In genomic region chr1:8348777-8349472, GRCh38 we compare ENCODE assay signal across 8 cellular contexts. TPM values are rescaled to one million over a fixed set of nuclear protein-coding genes. Genes with fewer than 3 reads are reported as not detected.
DNase-seq lines count a peak whose midpoint lies in the region; ATAC-seq and TF ChIP-seq lines count a peak whose summit lies in the region.

No MANE protein-coding gene starts in this region.

- TF ChIP-seq CTCF in CD14-positive monocyte (IDR thresholded peaks at IDR 0.05) (peak; percentile 88), OCI-LY3 (IDR thresholded peaks at IDR 0.05; ENCODE audit: low read depth, low read length) (peak; percentile 66), fibroblast of lung (conservative IDR thresholded peaks at IDR 0.05 in 1 of 2, IDR thresholded peaks at IDR 0.05 in 1 of 2; ENCODE audit: low read depth in 1 of 2, low read length in 2 of 2) (peak; percentile 61 to 71), osteoblast (IDR thresholded peaks at IDR 0.05; ENCODE audit: extremely low read depth, low read depth, low read length) (peak; percentile 76), tibial artery (IDR thresholded peaks at IDR 0.05) (peak; percentile 90 to 91)

- H3K4me1 ChIP-seq in OCI-LY3 (ENCODE audit: low read length) = no peaks in the 10 kb centered on the region
- peaks cover 10% of the 10 kb centered on the region for H3K4me1 ChIP-seq in fibroblast of lung (ENCODE audit: control insufficient read depth, extremely low read depth, insufficient read depth, low read length)
- H3K4me1 ChIP-seq in osteoblast (ENCODE audit: insufficient read depth, low read length) = peaks cover 2% of the 10 kb centered on the region
- H3K4me1 ChIP-seq in tibial artery = peaks cover 0 to 38% (median 21%) of the 10 kb centered on the region in 4 donors

- H3K79me2 ChIP-seq in OCI-LY3 (ENCODE audit: low read length) = no peaks in the 10 kb centered on the region
- H3K79me2 ChIP-seq in fibroblast of lung (ENCODE audit: control insufficient read depth, insufficient read depth, low read length) = no peaks in the 10 kb centered on the region
- H3K79me2 ChIP-seq in osteoblast (ENCODE audit: insufficient read depth, low read length) = no peaks in the 10 kb centered on the region

- no peaks in the 10 kb centered on the region for H3K9me3 Mint-ChIP-seq in CD14-positive monocyte

- H3K27ac ChIP-seq in OCI-LY3 (ENCODE audit: low read length) (no peak overlapping the region), fibroblast of lung (ENCODE audit: insufficient read depth, low read length) (no peak overlapping the region), osteoblast (ENCODE audit: low read depth, low read length) (no peak overlapping the region), tibial artery (peak overlapping the region in 1 of 2 donors; percentile 15)

- peak overlapping the region in 2 of 7 donors; percentile 5 to 64 for H3K27ac Mint-ChIP-seq in CD14-positive monocyte

- peak; percentile 63 for DNase-seq in CD14-positive monocyte (ENCODE audit: low spot score)
- DNase-seq in activated T-cell treated with anti-CD3 and anti-CD28 coated beads for 4 hours = peak; percentile 57
- peak; percentile 47 to 71 for DNase-seq in fibroblast of lung (ENCODE audit: low read depth in 2 of 2)
- peak; percentile 95 for DNase-seq in osteoblast (ENCODE audit: insufficient read length, low spot score, missing footprints)
- peak; percentile 67 to 85 for DNase-seq in tibial artery

- H3K4me3 Mint-ChIP-seq in CD14-positive monocyte = no peak overlapping the region

- ATAC-seq in HG02981 (IDR thresholded peaks at IDR 0.05; ENCODE audit: unreplicated experiment) (peak; percentile 51), HG02973 (IDR thresholded peaks at IDR 0.05; ENCODE audit: unreplicated experiment) (no peak)

- no peaks in the 10 kb centered on the region for H3K27me3 ChIP-seq in OCI-LY3 (ENCODE audit: low read depth, low read length)
- no peaks in the 10 kb centered on the region for H3K27me3 ChIP-seq in fibroblast of lung (ENCODE audit: control insufficient read depth, insufficient read depth, low read length)
- no peaks in the 10 kb centered on the region for H3K27me3 ChIP-seq in osteoblast (ENCODE audit: insufficient read depth, low read length)
- H3K27me3 ChIP-seq in tibial artery = no peaks in the 10 kb centered on the region

- no peak overlapping the region for H3K4me3 ChIP-seq in OCI-LY3 (ENCODE audit: low read length)
- no peak overlapping the region for H3K4me3 ChIP-seq in fibroblast of lung (replicated peaks in 1 of 4; ENCODE audit: control extremely low read depth in 1 of 4, insufficient read depth in 1 of 4, low read depth in 3 of 4, low read length in 4 of 4)
- H3K4me3 ChIP-seq in osteoblast (ENCODE audit: insufficient read depth, low read length) = no peak overlapping the region
- no peak overlapping the region for H3K4me3 ChIP-seq in tibial artery

- H3K9me3 ChIP-seq in OCI-LY3 (ENCODE audit: insufficient read depth, low read length) (no peaks in the 10 kb centered on the region), fibroblast of lung (ENCODE audit: control insufficient read depth, insufficient read depth, low read depth, low read length) (no peaks in the 10 kb centered on the region), osteoblast (ENCODE audit: low read depth, low read length) (no peaks in the 10 kb centered on the region), tibial artery (no peaks in the 10 kb centered on the region)

- H3K4me2 ChIP-seq in OCI-LY3 (ENCODE audit: low read length) (peak overlapping the region; percentile 39; the same call in 1 of the 2 replicates), fibroblast of lung (ENCODE audit: extremely low read depth, insufficient read depth, low read length) (no peak overlapping the region), osteoblast (ENCODE audit: insufficient read depth, low read length) (no peak overlapping the region)

- peaks cover 15 to 16% of the 10 kb centered on the region in 2 donors for H3K36me3 Mint-ChIP-seq in CD14-positive monocyte

- no peak overlapping the region for H2AFZ ChIP-seq in OCI-LY3 (ENCODE audit: low read depth, low read length)
- no peak overlapping the region for H2AFZ ChIP-seq in fibroblast of lung (ENCODE audit: low read length)
- no peak overlapping the region for H2AFZ ChIP-seq in osteoblast (ENCODE audit: low read length)

- H3K27me3 Mint-ChIP-seq in CD14-positive monocyte (ENCODE audit: low read depth in 3 of 3) = peaks cover 1 to 7% (median 6%) of the 10 kb centered on the region in 3 donors

- no peaks in the 10 kb centered on the region for H3K36me3 ChIP-seq in OCI-LY3 (replicated peaks; ENCODE audit: low read depth, low read length)
- peaks cover 4% of the 10 kb centered on the region for H3K36me3 ChIP-seq in fibroblast of lung (ENCODE audit: control insufficient read depth, insufficient read depth, low read length)
- peaks cover 14% of the 10 kb centered on the region for H3K36me3 ChIP-seq in osteoblast (ENCODE audit: insufficient read depth, low read length)
- peaks cover 6 to 12% (median 6%) of the 10 kb centered on the region in 3 donors for H3K36me3 ChIP-seq in tibial artery

- intact Hi-C loops in CD14-positive monocyte (cut with micrococcal nuclease) (loop anchor here (1.0 to 5.0 kb wide), 7 partner anchors 318 to 682 kb away; no protein-coding TSS in a partner anchor), tibial artery (cut with DNase I; ENCODE audit: low total_unique reads) (loop anchor here (5.0 kb wide), 1 partner anchor 372 kb away; no protein-coding TSS in a partner anchor)

- H3K9ac ChIP-seq in OCI-LY3 (ENCODE audit: low read length) = no peak overlapping the region
- H3K9ac ChIP-seq in fibroblast of lung (ENCODE audit: insufficient read depth, low read length) = no peak overlapping the region

- no peaks in the 10 kb centered on the region for H4K20me1 ChIP-seq in OCI-LY3 (ENCODE audit: insufficient read depth, low read length)
- no peaks in the 10 kb centered on the region for H4K20me1 ChIP-seq in fibroblast of lung (ENCODE audit: control insufficient read depth, extremely low read depth, insufficient read depth, low read length)
- peaks cover 12% of the 10 kb centered on the region for H4K20me1 ChIP-seq in osteoblast (ENCODE audit: insufficient read depth, low read length)

- peaks cover 2% of the 10 kb centered on the region for H3K4me1 Mint-ChIP-seq in CD14-positive monocyte

RNA-seq across cellular contexts. Expression of gene SLC45A1, which starts 31.0 kb away (rescaled TPM):
- not detected for polyA plus RNA-seq in CD14-positive monocyte
- total RNA-seq in fibroblast of lung = 2.3 and 2.6 TPM in 2 replicates
- polyA plus RNA-seq in fibroblast of lung = 1.4 and 2.1 TPM in 2 replicates
- 3.8 and 4.0 TPM in 2 replicates for polyA plus RNA-seq in fibroblast of lung (2012)
- polyA minus RNA-seq in fibroblast of lung (ENCODE audit: low replicate concordance) = 6.1 and 8.6 TPM in 2 replicates
- total RNA-seq in osteoblast = 1.8 and 2.4 TPM in 2 replicates
